ENCODE assay signal across 18 cellular contexts in genomic region chr15:82930466-82930865, GRCh38. TPM values are rescaled to one million over a fixed set of nuclear protein-coding genes. Genes with fewer than 3 reads are reported as not detected.
A peak's percentile ranks its signal among the peaks of the same experiment; 100 is the strongest.
DNase-seq lines count a peak whose midpoint lies in the region; ATAC-seq and TF ChIP-seq lines count a peak whose summit lies in the region.
"Had no signal": no experiment of that assay in that cellular context is flagged by ENCODE, and none has a peak within 500 bp of the region (broad histone marks: within the 10 kb centered on the region; RNA-seq: fewer than 3 reads in every experiment).

No MANE protein-coding gene starts in this region.

- no peak overlapping the region for H3K18ac ChIP-seq in neuronal stem cell (ENCODE audit: low read length)

- no peak overlapping the region for H4K91ac ChIP-seq in neuronal stem cell (ENCODE audit: low read depth, low read length, poor library complexity)

- H3K27me3 ChIP-seq in body of pancreas (no peaks in the 10 kb centered on the region), neuronal stem cell (ENCODE audit: control insufficient read depth in 3 of 3, insufficient read depth in 3 of 3, low read depth in 1 of 3, low read length in 3 of 3) (no peaks in the 10 kb centered on the region), H7 (ENCODE audit: control insufficient read depth, insufficient read depth, low read length) (no peaks in the 10 kb centered on the region)
- H3K27me3 ChIP-seq: BLaER1 had no signal

- ATAC-seq in body of pancreas = no peak
- no peak for ATAC-seq in HG03135 (IDR thresholded peaks at IDR 0.05; ENCODE audit: unreplicated experiment)
- ATAC-seq in HG03196 (IDR thresholded peaks at IDR 0.05; ENCODE audit: unreplicated experiment) = no peak
- no peak for ATAC-seq in GM21381 (IDR thresholded peaks at IDR 0.05; ENCODE audit: unreplicated experiment)
- ATAC-seq: CD8-positive, alpha-beta T cell had no signal

- DNase-seq in body of pancreas (no peak), foreskin melanocyte (peak; percentile 58), neuronal stem cell (ENCODE audit: low spot score) (no peak), H7 (no peak)
- DNase-seq: Caco-2; CD4-positive, CD25-positive, alpha-beta regulatory T cell; CD8-positive, alpha-beta T cell; DMS153; DND-41; GM23248; H9 had no signal

- peaks cover 2% of the 10 kb centered on the region for H3K79me1 ChIP-seq in neuronal stem cell (ENCODE audit: low read depth, low read length)

- no peak overlapping the region for H4K8ac ChIP-seq in neuronal stem cell (ENCODE audit: low read depth, low read length)

- no peak overlapping the region for H3K4me2 ChIP-seq in neuronal stem cell (ENCODE audit: insufficient read depth, low read length, poor library complexity, severe bottlenecking)
- H3K4me2 ChIP-seq: BLaER1 had no signal

- 97 to 100% methylated on average over 2 of the region's 2 CpGs for WGBS in body of pancreas, 2 donors
- WGBS in neuronal stem cell (ENCODE audit: extremely low coverage in 2 of 2, insufficient read length in 2 of 2, insufficient replicate concordance in 1 of 2), 2 donors = no CpG with 5 or more reads among the region's 2 CpGs

- H3K4me1 ChIP-seq in HEK293 (ENCODE audit: control insufficient read depth, insufficient read depth, low read length) (no peaks in the 10 kb centered on the region), body of pancreas (peaks cover 83% of the 10 kb centered on the region), neuronal stem cell (ENCODE audit: control insufficient read depth in 2 of 2, insufficient read depth in 1 of 2, low read depth in 1 of 2, low read length in 2 of 2) (peaks cover 0 to 3% of the 10 kb centered on the region in 2 donors)
- H3K4me1 ChIP-seq: Caco-2 had no signal

- H2BK120ac ChIP-seq in neuronal stem cell (ENCODE audit: low read depth, low read length) = no peak overlapping the region

- H3K4ac ChIP-seq in neuronal stem cell (ENCODE audit: low read length) = no peak overlapping the region

- H3K9me3 ChIP-seq in HEK293 (ENCODE audit: control insufficient read depth, insufficient read depth, low read depth, low read length) (no peaks in the 10 kb centered on the region), body of pancreas (no peaks in the 10 kb centered on the region), neuronal stem cell (replicated peaks in 1 of 2; ENCODE audit: control insufficient read depth in 2 of 2, insufficient read depth in 1 of 2, low read depth in 1 of 2, low read length in 2 of 2) (no peaks in the 10 kb centered on the region)
- H3K9me3 ChIP-seq: BLaER1, Caco-2 had no signal

- no peak overlapping the region for H2AFZ ChIP-seq in neuronal stem cell (ENCODE audit: low read length)
- H2AFZ ChIP-seq: GM23248 had no signal

- H3K9ac ChIP-seq in neuronal stem cell (ENCODE audit: low read depth, low read length, poor library complexity) = no peak overlapping the region
- H3K9ac ChIP-seq: BLaER1, GM23248 had no signal

- CTCF ChIA-PET in HEK293 (lab: Yijun Ruan, JAX) = interaction anchor here (0.9 to 1.0 kb wide), 4 partner anchors 9 to 81 kb away, joined by 3 to 5 read pairs (median 4); no protein-coding TSS in a partner anchor

- H2AK5ac ChIP-seq in neuronal stem cell (ENCODE audit: low read depth, low read length) = no peak overlapping the region

- no peak overlapping the region for H2BK5ac ChIP-seq in neuronal stem cell (ENCODE audit: low read length)

- POLR2A ChIA-PET in HEK293 (lab: Yijun Ruan, JAX) = no interaction called here

- no peak overlapping the region for H2BK15ac ChIP-seq in neuronal stem cell (ENCODE audit: low read length)

- TF ChIP-seq POLR2A in body of pancreas (IDR thresholded peaks at IDR 0.05) = no peak

- intact Hi-C loops in body of pancreas (cut with DNase I) = no loop called here

- H3K23ac ChIP-seq in neuronal stem cell (ENCODE audit: low read depth, low read length, poor library complexity) = no peak overlapping the region

- H3K27ac ChIP-seq in HEK293 (ENCODE audit: extremely low read depth, low read depth, low read length) (no peak overlapping the region), body of pancreas (peak overlapping the region in 3 of 4 donors; percentile 75 to 93 (median 83)), neuronal stem cell (replicated peaks; ENCODE audit: low read length) (no peak overlapping the region)
- H3K27ac ChIP-seq: 22Rv1, BLaER1, C4-2B, GM23248 had no signal

- peak overlapping the region; percentile 11 for H2BK12ac ChIP-seq in neuronal stem cell (ENCODE audit: low read length)

- H3K14ac ChIP-seq in neuronal stem cell (ENCODE audit: low read length) = no peak overlapping the region

- no peak overlapping the region for H3K4me3 ChIP-seq in HEK293 (ENCODE audit: low read depth, low read length)
- H3K4me3 ChIP-seq in body of pancreas = no peak overlapping the region
- no peak overlapping the region for H3K4me3 ChIP-seq in neuronal stem cell (ENCODE audit: low read length in 2 of 2)
- no peak overlapping the region for H3K4me3 ChIP-seq in H7 (ENCODE audit: insufficient read depth, low read depth, low read length)
- H3K4me3 ChIP-seq: BLaER1, GM23248 had no signal

- TF ChIP-seq CTCF in HEK293 (tag by site-specific recombination; IDR thresholded peaks at IDR 0.05) (no peak), body of pancreas (IDR thresholded peaks at IDR 0.05) (no peak)

- H3K36me3 ChIP-seq in HEK293 (ENCODE audit: control insufficient read depth in 2 of 2, insufficient read depth in 1 of 2, low read length in 2 of 2) (no peaks in the 10 kb centered on the region; a peak in 1 of 3 replicates), body of pancreas (replicated peaks in 1 of 2; ENCODE audit: insufficient read depth in 1 of 2, low read depth in 2 of 2) (no peaks in the 10 kb centered on the region), neuronal stem cell (replicated peaks in 1 of 2; ENCODE audit: control insufficient read depth in 2 of 2, insufficient read depth in 2 of 2, low read length in 2 of 2) (no peaks in the 10 kb centered on the region), H7 (replicated peaks; ENCODE audit: control insufficient read depth, insufficient read depth, low read length) (no peaks in the 10 kb centered on the region)
- H3K36me3 ChIP-seq: BLaER1 had no signal

TF ChIP-seq in HEK293, 187 proteins besides CTCF, POLR2A, EP300 and RAD21:
- TF ChIP-seq ZNF292 (tag by site-specific recombination; IDR thresholded peaks at IDR 0.05; ENCODE audit: borderline replicate concordance, low read depth) (no peak), ZNF654 (tag by site-specific recombination; IDR thresholded peaks at IDR 0.05; ENCODE audit: low read depth) (no peak), EGR2 (tag by site-specific recombination; IDR thresholded peaks at IDR 0.05; ENCODE audit: low read depth) (no peak), HOXD13 (CRISPR knock-in tag; IDR thresholded peaks at IDR 0.05; ENCODE audit: borderline replicate concordance) (0 out of 2 replicates have a peak, but pooled peaks have one; percentile 24), ELK4 (IDR thresholded peaks at IDR 0.05; ENCODE audit: borderline replicate concordance, low read depth, low read length) (no peak), OVOL3 (tag by site-specific recombination; IDR thresholded peaks at IDR 0.05) (no peak)
- TF ChIP-seq, protein P1, sequence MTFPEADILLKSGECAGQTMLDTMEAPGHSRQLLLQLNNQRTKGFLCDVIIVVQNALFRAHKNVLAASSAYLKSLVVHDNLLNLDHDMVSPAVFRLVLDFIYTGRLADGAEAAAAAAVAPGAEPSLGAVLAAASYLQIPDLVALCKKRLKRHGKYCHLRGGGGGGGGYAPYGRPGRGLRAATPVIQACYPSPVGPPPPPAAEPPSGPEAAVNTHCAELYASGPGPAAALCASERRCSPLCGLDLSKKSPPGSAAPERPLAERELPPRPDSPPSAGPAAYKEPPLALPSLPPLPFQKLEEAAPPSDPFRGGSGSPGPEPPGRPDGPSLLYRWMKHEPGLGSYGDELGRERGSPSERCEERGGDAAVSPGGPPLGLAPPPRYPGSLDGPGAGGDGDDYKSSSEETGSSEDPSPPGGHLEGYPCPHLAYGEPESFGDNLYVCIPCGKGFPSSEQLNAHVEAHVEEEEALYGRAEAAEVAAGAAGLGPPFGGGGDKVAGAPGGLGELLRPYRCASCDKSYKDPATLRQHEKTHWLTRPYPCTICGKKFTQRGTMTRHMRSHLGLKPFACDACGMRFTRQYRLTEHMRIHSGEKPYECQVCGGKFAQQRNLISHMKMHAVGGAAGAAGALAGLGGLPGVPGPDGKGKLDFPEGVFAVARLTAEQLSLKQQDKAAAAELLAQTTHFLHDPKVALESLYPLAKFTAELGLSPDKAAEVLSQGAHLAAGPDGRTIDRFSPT (tag by site-specific recombination; IDR thresholded peaks at IDR 0.05) = no peak

RNA-seq across cellular contexts. Expression of gene HOMER2, which starts 22.1 kb away (rescaled TPM):
- total RNA-seq in body of pancreas = 100 to 1,000 TPM; 331 to 469 TPM
- 14.4 TPM for polyA plus RNA-seq in neuronal stem cell (2013, experiment 1 of 2)
- polyA plus RNA-seq in neuronal stem cell (2013, experiment 2 of 2) = 13.8 TPM
- 7.0 and 13.9 TPM in 2 replicates for total RNA-seq in H7 (2014; rRNA removed; shearing (Covaris generic))

RNA-seq across cellular contexts. Expression of gene RAMAC, which starts 55.5 kb away (rescaled TPM):
- total RNA-seq in body of pancreas = 10 to 100 TPM in 1 of 2 donors, 1 to 10 TPM in 1; 9.1 to 12.2 TPM
- polyA plus RNA-seq in neuronal stem cell (2013, experiment 1 of 2) = 27.4 TPM
- 29.1 TPM for polyA plus RNA-seq in neuronal stem cell (2013, experiment 2 of 2)
- 33.9 and 36.5 TPM in 2 replicates for total RNA-seq in H7 (2014; rRNA removed; shearing (Covaris generic))

Comparison
In these comparisons a context has a peak if more than half of its experiments do, and no peak if none do; other contexts are left out.
1. H3K27ac ChIP-seq: peak in body of pancreas (3 of 4); none in HEK293 (single experiment) and neuronal stem cell (single experiment).
2. RNA of gene HOMER2, which starts 22.1 kb away (total RNA-seq): 331 to 469 TPM in body of pancreas; 7.0 to 13.9 TPM in H7; every median in the first group is over 10 times any median in the second.